In genomic region chrX:108224727-108225455, GRCh38 we compare ENCODE assay signal across 1 cellular context.
TF ChIP-seq lines count a peak whose summit lies in the region.

No MANE protein-coding gene starts in this region.

TF ChIP-seq in neural cell, 6 proteins besides CTCF, POLR2A, EP300 and RAD21:
- TF ChIP-seq REST (IDR thresholded peaks at IDR 0.05; ENCODE audit: borderline replicate concordance) (no peak), EZH2 (IDR thresholded peaks at IDR 0.05; ENCODE audit: borderline replicate concordance, insufficient read depth, low read length, poor library complexity, severe bottlenecking) (no peak), SMC3 (conservative IDR thresholded peaks at IDR 0.05; ENCODE audit: poor library complexity) (peak; percentile 78)
